1 cellular context compared by ENCODE assay signal in genomic region chr15:37106490-37107001, GRCh38.
TF ChIP-seq lines count a peak whose summit lies in the region.

No MANE protein-coding gene starts in this region.

TF ChIP-seq in GM12878, 131 proteins besides CTCF, POLR2A, EP300 and RAD21 (continued from another document):
- no peak for TF ChIP-seq ZNF687 (IDR thresholded peaks at IDR 0.05)
TF ChIP-seq in GM12878: peak in this region for 7.
